In the genomic region with DNA sequence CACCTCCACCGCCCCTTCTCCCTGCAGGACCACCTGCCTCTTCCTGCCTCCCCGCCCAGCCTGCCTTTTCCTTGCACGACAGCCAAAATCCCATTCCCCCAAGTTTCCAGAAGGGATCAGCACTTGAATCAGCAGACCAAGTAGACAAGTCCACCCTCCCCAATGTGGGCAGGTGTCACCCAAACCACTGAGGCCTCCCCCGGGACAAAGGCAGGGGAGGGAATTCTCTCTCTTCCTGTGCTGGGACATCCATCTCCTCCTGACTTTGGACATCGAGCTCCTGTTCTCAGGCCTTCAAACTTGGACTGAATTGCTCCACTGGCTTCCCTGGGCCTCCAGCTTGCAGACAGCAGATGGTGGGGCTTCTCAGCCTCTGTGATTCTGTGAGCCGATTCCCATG, we compare ENCODE assay signal across 20 cellular contexts. TPM values are rescaled to one million over a fixed set of nuclear protein-coding genes. Genes with fewer than 3 reads are reported as not detected.
"Had no signal": no experiment of that assay in that cellular context is flagged by ENCODE, and none has a peak within 500 bp of the region (broad histone marks: within the 10 kb centered on the region; RNA-seq: fewer than 3 reads in every experiment).

No MANE protein-coding gene starts in this region.

- DNase-seq: activated CD4-positive, alpha-beta memory T cell treated with anti-CD3 and anti-CD28 coated beads, Interleukin-2, amount 10 ng/mL, durations not matched to agents 7 days and 5 days; activated gamma-delta T cell treated with Interleukin-2 at 50 U/mL for 16 hours; adrenal gland; body of pancreas; central memory CD4-positive, alpha-beta T cell; cortex of kidney; effector memory CD4-positive, alpha-beta T cell; left ventricle myocardium superior; mesendoderm; stimulated activated CD4-positive, alpha-beta T cell treated with anti-CD3 and anti-CD28 coated beads, Interleukin-4, amount 100 ng/mL, for 1 hour; stimulated activated CD8-positive, alpha-beta memory T cell treated with anti-CD3 and anti-CD28 coated beads, Interleukin-4, amount 100 ng/mL, for 48 hours; T-helper 9 cell; thyroid gland; uterus had no signal

- H3K27ac Mint-ChIP-seq: activated CD4-positive, alpha-beta memory T cell treated with anti-CD3 and anti-CD28 coated beads, Interleukin-2, amount 10 ng/mL, durations not matched to agents 7 days and 5 days; activated CD4-positive, alpha-beta T cell treated with anti-CD3 and anti-CD28 coated beads for 36 hours had no signal

- H3K4me3 ChIP-seq: adrenal gland, body of pancreas, gastroesophageal sphincter, hepatocyte, pancreas, thyroid gland, uterus had no signal

- H3K9me3 Mint-ChIP-seq: neural crest cell had no signal

- H3K36me3 ChIP-seq: adrenal gland, gastroesophageal sphincter, pancreas, thyroid gland, uterus had no signal

- H3K4me1 ChIP-seq: adrenal gland, thyroid gland, uterus had no signal

- H3K4me3 Mint-ChIP-seq: activated CD4-positive, alpha-beta memory T cell treated with anti-CD3 and anti-CD28 coated beads, Interleukin-2, amount 10 ng/mL, durations not matched to agents 7 days and 5 days; neural crest cell had no signal

- H3K9me3 ChIP-seq: pancreas, thyroid gland had no signal

- H2AFZ ChIP-seq: hepatocyte had no signal

- H3K4me2 ChIP-seq: hepatocyte had no signal

- H3K4me1 Mint-ChIP-seq: neural crest cell had no signal

- FAIRE-seq: pancreas had no signal

- H3K79me2 ChIP-seq: hepatocyte had no signal

- ATAC-seq: body of pancreas, gastroesophageal sphincter, left ventricle myocardium superior, pancreas had no signal

- H3K27me3 ChIP-seq: pancreas had no signal

- H3K27ac ChIP-seq: adrenal gland, body of pancreas, epithelial cell of prostate, gastroesophageal sphincter, hepatocyte, pancreas, thyroid gland, uterus had no signal

RNA-seq across cellular contexts. Expression of gene TMEM184A, which starts 35.4 kb away (rescaled TPM):
- total RNA-seq: activated CD4-positive, alpha-beta memory T cell treated with anti-CD3 and anti-CD28 coated beads, Interleukin-2, amount 10 ng/mL, durations not matched to agents 7 days and 5 days; neural crest cell had no signal
